In genomic region chr13:70809588-70809987, GRCh38 we compare ENCODE assay signal across 26 cellular contexts.
"Had no signal": no experiment of that assay in that cellular context is flagged by ENCODE, and none has a peak within 500 bp of the region (broad histone marks: within the 10 kb centered on the region; RNA-seq: fewer than 3 reads in every experiment).

No MANE protein-coding gene starts in this region.

- H3K9ac ChIP-seq: SK-N-SH had no signal

- H3K4me3 Mint-ChIP-seq: T-cell had no signal

- ATAC-seq: HepG2, Panc1, PC-3, T-cell had no signal

- H3K4me2 ChIP-seq: SK-N-SH had no signal

- H3K36me3 Mint-ChIP-seq: T-cell had no signal

- H3K9me3 ChIP-seq: MG63, SK-N-SH had no signal

- H3K27ac Mint-ChIP-seq: T-cell had no signal

- H3K27me3 ChIP-seq: MG63 had no signal

- H3K27ac ChIP-seq: HL-60, RWPE1 had no signal

- DNase-seq: IMR-90, Karpas-422, KG1, MG63, NCI-H1092, NCI-H1105 treated with DMSO at 0.1 percent for 48 hours, NCI-H1436, NCI-H187, NCI-H2029, NCI-H2081 treated with DMSO at 0.1 percent for 48 hours, NCI-H2171, NCI-H226, NCI-H446, NCI-H510A, NCI-H524 treated with DMSO at 0.1 percent for 48 hours, NCI-H69, NCI-H774, PC-3, SHP77, SK-N-SH, SW 1271, T-cell had no signal

- H3K27me3 Mint-ChIP-seq: T-cell had no signal

- H3K36me3 ChIP-seq: MG63 had no signal

- H3K4me1 Mint-ChIP-seq: T-cell had no signal

- H3K4me3 ChIP-seq: MG63 had no signal
